ENCODE assay signal across 22 cellular contexts in the genomic region with DNA sequence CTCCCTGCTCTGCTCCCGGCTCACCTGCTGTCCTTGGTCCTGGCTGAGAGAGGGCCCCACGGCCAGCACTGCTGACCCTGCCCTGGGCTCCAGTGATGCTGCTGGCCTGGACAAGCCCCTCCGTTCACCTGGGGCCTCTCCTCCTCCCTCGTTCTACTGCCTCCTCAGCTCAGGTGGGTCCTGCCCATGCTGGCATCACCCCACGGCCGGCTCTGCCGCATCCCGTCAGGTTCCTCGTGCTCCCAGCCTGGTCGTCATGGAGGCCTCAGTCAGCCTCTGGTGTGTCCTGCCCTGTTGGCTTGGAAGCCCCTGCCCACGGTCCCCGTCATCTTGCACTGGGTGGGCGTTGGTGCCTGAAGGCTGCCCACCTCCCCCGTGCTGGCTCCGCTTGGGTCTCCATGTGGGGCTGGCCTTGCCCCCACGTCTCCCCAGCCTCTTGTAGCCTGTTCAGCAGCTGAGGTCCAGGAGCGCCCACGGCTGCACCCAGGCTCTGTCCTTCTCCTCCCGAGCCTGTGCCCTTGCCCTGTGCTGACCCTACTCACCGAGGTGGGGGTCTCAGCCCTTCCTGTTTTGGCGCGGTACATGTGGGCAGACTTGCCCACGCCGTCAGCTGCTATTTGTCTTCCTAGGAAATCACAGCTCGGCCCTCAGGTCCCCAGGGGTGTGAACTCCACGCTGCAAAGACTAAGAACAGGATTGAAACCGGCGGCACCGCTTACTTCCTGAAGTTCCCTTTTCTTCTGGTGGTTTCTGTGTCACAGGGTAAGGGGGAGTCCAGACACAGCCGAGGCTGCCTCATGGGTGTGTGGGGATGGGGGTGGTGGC.
A peak's percentile ranks its signal among the peaks of the same experiment; 100 is the strongest.
DNase-seq lines count a peak whose midpoint lies in the region; ATAC-seq, FAIRE-seq and TF ChIP-seq lines count a peak whose summit lies in the region.
"Had no signal": no experiment of that assay in that cellular context is flagged by ENCODE, and none has a peak within 500 bp of the region (broad histone marks: within the 10 kb centered on the region; RNA-seq: fewer than 3 reads in every experiment).

No MANE protein-coding gene starts in this region.

- peaks cover 0 to 4% (median 0%) of the 10 kb centered on the region in 7 donors for H3K27me3 ChIP-seq in spleen (replicated peaks in 1 of 7)
- no peaks in the 10 kb centered on the region for H3K27me3 ChIP-seq in small intestine (ENCODE audit: control insufficient read depth in 2 of 2, insufficient read depth in 2 of 2, low read length in 2 of 2)
- H3K27me3 ChIP-seq: heart left ventricle, SJCRH30, thyroid gland had no signal

- no peak for TF ChIP-seq POLR2A in spleen (IDR thresholded peaks at IDR 0.05)

- peak overlapping the region in 6 of 8 donors; percentile 24 to 69 (median 35) for H3K4me3 ChIP-seq in spleen
- H3K4me3 ChIP-seq in small intestine (ENCODE audit: low read depth in 1 of 2, low read length in 2 of 2) = no peak overlapping the region
- H3K4me3 ChIP-seq: heart left ventricle, lung, psoas muscle, SJCRH30, thyroid gland had no signal

- no peak overlapping the region for H3K4me3 Mint-ChIP-seq in chondrocyte (ENCODE audit: unreplicated experiment)
- H3K4me3 Mint-ChIP-seq: CD4-positive, alpha-beta T cell; immature natural killer cell had no signal

- intact Hi-C loops in spleen (cut with DNase I; ENCODE audit: low total_unique reads) = no loop called here

- H3K36me3 ChIP-seq in spleen (no peaks in the 10 kb centered on the region), small intestine (ENCODE audit: control insufficient read depth in 2 of 2, insufficient read depth in 2 of 2, low read length in 2 of 2) (no peaks in the 10 kb centered on the region)
- H3K36me3 ChIP-seq: heart left ventricle, SJCRH30, thyroid gland had no signal

- H3K4me1 Mint-ChIP-seq in chondrocyte (ENCODE audit: low read depth) = no peaks in the 10 kb centered on the region
- H3K4me1 Mint-ChIP-seq: immature natural killer cell had no signal

- no peak for DNase-seq in activated CD4-positive, CD25-positive, alpha-beta regulatory T cell treated with anti-CD3 and anti-CD28 coated beads, Interleukin-2, amount 50 U/mL, for 72 hours
- peak; percentile 91 for DNase-seq in chondrocyte (ENCODE audit: low spot score)
- DNase-seq in spleen = peak; percentile 78
- no peak for DNase-seq in GM19240 (ENCODE audit: insufficient read length, low spot score)
- no peak for DNase-seq in small intestine
- DNase-seq in SKM-1 (lab: John Stamatoyannopoulos, UW; ENCODE audit: unreplicated experiment) = no peak
- DNase-seq: 8988T; activated CD4-positive, alpha-beta T cell treated with anti-CD3 and anti-CD28 coated beads for 1 hour; activated gamma-delta T cell treated with Interleukin-2 at 50 U/mL for 16 hours; CD4-positive, alpha-beta T cell; immature natural killer cell; NCI-H1105 treated with DMSO at 0.1 percent for 48 hours; NCI-H524; psoas muscle; SJCRH30 had no signal

- H3K36me3 Mint-ChIP-seq in chondrocyte (ENCODE audit: low read depth) = no peaks in the 10 kb centered on the region
- H3K36me3 Mint-ChIP-seq: immature natural killer cell; naive thymus-derived CD8-positive, alpha-beta T cell had no signal

- peak overlapping the region in 6 of 8 donors; percentile 12 to 78 (median 42) for H3K27ac ChIP-seq in spleen
- H3K27ac ChIP-seq in small intestine (ENCODE audit: low read depth in 1 of 2, low read length in 1 of 2) = no peak overlapping the region
- H3K27ac ChIP-seq: heart left ventricle, psoas muscle, SJCRH30 had no signal

- H3K9me3 ChIP-seq in spleen (peaks cover 0 to 5% (median 0%) of the 10 kb centered on the region in 8 donors), small intestine (ENCODE audit: control insufficient read depth, low read depth) (no peaks in the 10 kb centered on the region)
- H3K9me3 ChIP-seq: psoas muscle, SJCRH30, thyroid gland had no signal

- H3K4me1 ChIP-seq in spleen = peaks cover 0 to 22% (median 0%) of the 10 kb centered on the region in 6 donors
- no peaks in the 10 kb centered on the region for H3K4me1 ChIP-seq in small intestine (ENCODE audit: control insufficient read depth in 2 of 2, insufficient read depth in 1 of 2, low read depth in 1 of 2, low read length in 1 of 2)
- H3K4me1 ChIP-seq: heart left ventricle, psoas muscle, SJCRH30 had no signal

- H3K9me3 Mint-ChIP-seq in chondrocyte (ENCODE audit: low read depth) = peaks cover 10% of the 10 kb centered on the region
- H3K9me3 Mint-ChIP-seq: CD4-positive, alpha-beta T cell; naive thymus-derived CD8-positive, alpha-beta T cell had no signal

- ATAC-seq in activated CD4-positive, CD25-positive, alpha-beta regulatory T cell treated with anti-CD3 and anti-CD28 coated beads, Interleukin-2, amount 50 U/mL, for 24 hours = peak; percentile 31 to 32
- ATAC-seq in HG02642 (IDR thresholded peaks at IDR 0.05; ENCODE audit: poor library complexity, unreplicated experiment) = peak; percentile 56
- ATAC-seq: naive thymus-derived CD8-positive, alpha-beta T cell; psoas muscle had no signal

- no peak overlapping the region for H3K27ac Mint-ChIP-seq in chondrocyte (ENCODE audit: unreplicated experiment)
- H3K27ac Mint-ChIP-seq: CD4-positive, alpha-beta T cell; immature natural killer cell had no signal

- FAIRE-seq in small intestine (lab: Jason Lieb, UNC) = no peak
- FAIRE-seq: astrocyte had no signal

- 61 to 84% (median 74%) methylated on average over 14 to 30 of the region's 30 CpGs for WGBS in spleen, 5 donors
- 70 to 81% (median 70%) methylated on average over 30 of the region's 30 CpGs for WGBS in small intestine, 3 donors

- H3K27me3 Mint-ChIP-seq in chondrocyte (ENCODE audit: low read depth) = no peaks in the 10 kb centered on the region

- no peak for TF ChIP-seq CTCF in chondrocyte (IDR thresholded peaks at IDR 0.05)
- TF ChIP-seq CTCF in spleen (IDR thresholded peaks at IDR 0.05 in 8 of 11, conservative IDR thresholded peaks at IDR 0.05 in 3 of 11) = no peak

Comparison
In these comparisons a context has a peak if more than half of its experiments do, and no peak if none do; other contexts are left out.
1. DNase-seq: peak in chondrocyte (single experiment) and spleen (single experiment); none in activated CD4-positive, CD25-positive, alpha-beta regulatory T cell treated with anti-CD3 and anti-CD28 coated beads, Interleukin-2, amount 50 U/mL, for 72 hours (single experiment), GM19240 (single experiment), small intestine (single experiment) and SKM-1 (single experiment).
2. H3K27ac ChIP-seq: peak in spleen (6 of 8); none in small intestine (0 of 2).
3. H3K4me3 ChIP-seq: peak in spleen (6 of 8); none in small intestine (0 of 2).